In the genomic region with DNA sequence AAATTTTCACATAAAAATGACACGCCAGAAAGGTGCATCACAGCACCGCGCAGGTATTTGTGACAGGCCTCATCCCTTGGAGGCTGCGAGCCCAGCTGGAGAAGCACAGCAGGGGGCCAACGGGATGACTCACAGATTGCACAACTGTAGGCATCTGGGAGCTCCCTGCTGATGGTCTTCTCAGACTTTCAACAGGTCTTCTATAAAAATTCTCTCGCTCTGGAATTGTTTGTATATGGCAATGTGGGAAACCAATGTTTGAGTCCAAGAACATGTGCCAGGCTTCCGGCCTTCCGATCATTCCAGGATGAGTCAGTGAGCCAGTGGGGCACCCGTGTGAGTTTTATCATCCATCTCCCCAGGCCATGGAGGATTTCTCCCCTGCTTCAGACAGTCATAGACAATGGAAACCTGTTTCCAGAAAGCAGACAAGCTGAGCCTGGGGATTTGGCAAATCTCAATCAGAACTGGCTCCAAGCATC, we compare ENCODE assay signal across 10 cellular contexts. TPM values are rescaled to one million over a fixed set of nuclear protein-coding genes. Genes with fewer than 3 reads are reported as not detected.
DNase-seq lines count a peak whose midpoint lies in the region; ATAC-seq and TF ChIP-seq lines count a peak whose summit lies in the region.
"Had no signal": no experiment of that assay in that cellular context is flagged by ENCODE, and none has a peak within 500 bp of the region (broad histone marks: within the 10 kb centered on the region; RNA-seq: fewer than 3 reads in every experiment).

No MANE protein-coding gene starts in this region.

- intact Hi-C loops in IMR-90 (cut with micrococcal nuclease): loop anchor here (2.0 kb wide), 1 partner anchor 78 kb away; a partner anchor contains a TSS

- DNase-seq in COLO668 (lab: John Stamatoyannopoulos, UW; ENCODE audit: unreplicated experiment) (peak; percentile 51), IMR-90 (peak; percentile 97), amniotic epithelial cell (ENCODE audit: low read depth) (peak; percentile 98), kidney tubule cell (ENCODE audit: low spot score) (peak; percentile 40), NCI-H1105 treated with DMSO at 0.1 percent for 48 hours (lab: John Stamatoyannopoulos, UW) (no peak), amniotic stem cell (lab: John Stamatoyannopoulos, UW) (no peak), NCI-H2029 treated with DMSO at 0.1 percent for 48 hours (lab: John Stamatoyannopoulos, UW) (no peak)
- DNase-seq: KG1, naive B cell had no signal

- peaks cover 4% of the 10 kb centered on the region for H3K4me1 ChIP-seq in IMR-90 (ENCODE audit: control insufficient read depth, insufficient read depth, low read length)

- peak overlapping the region; percentile 98 for H2BK120ac ChIP-seq in IMR-90 (ENCODE audit: low read depth, low read length)

- no TSS peak for BruUV-seq in IMR-90 (replicated peaks; lab: Mats Ljungman, UMichigan)

- peaks cover 2% of the 10 kb centered on the region; the same call in 1 of the 2 replicates for H3K9me3 ChIP-seq in IMR-90 (ENCODE audit: control insufficient read depth, insufficient read depth, low read length)

- CTCF ChIA-PET in IMR-90 (lab: Yijun Ruan, JAX): interaction anchor here (0.7 kb wide), 1 partner anchor 222 kb away, joined by 4 read pairs; no protein-coding TSS in a partner anchor

- peak overlapping the region; percentile 95 for H3K4ac ChIP-seq in IMR-90 (ENCODE audit: low read depth, low read length)

- H3K79me1 ChIP-seq in IMR-90 (ENCODE audit: low read depth in 1 of 2, low read length in 2 of 2): no peaks in the 10 kb centered on the region

- WGBS in IMR-90 (ENCODE audit: extremely low coverage in 2 of 2, insufficient read length in 1 of 2), 2 experiments: 0% methylated on average over 2 of the region's 9 CpGs; no CpG with 5 or more reads in 1 of the 2 experiments

- POLR2A ChIA-PET in IMR-90 (lab: Charles Lee; ENCODE audit: unreplicated experiment): no interaction called here

- H2AK5ac ChIP-seq in IMR-90 (ENCODE audit: low read depth, low read length): no peak overlapping the region

- no peaks in the 10 kb centered on the region for H3K27me3 ChIP-seq in IMR-90 (ENCODE audit: control insufficient read depth, insufficient read depth, low read length)

- no peaks in the 10 kb centered on the region for H4K20me1 ChIP-seq in IMR-90 (ENCODE audit: insufficient read depth, low read length)

- H4K8ac ChIP-seq in IMR-90 (ENCODE audit: low read depth in 2 of 2, low read length in 2 of 2): peak overlapping the region; percentile 70 to 92

- H3K23ac ChIP-seq in IMR-90 (ENCODE audit: low read depth, low read length): peak overlapping the region; percentile 81

- H3K18ac ChIP-seq in IMR-90 (ENCODE audit: low read depth, low read length): peak overlapping the region; percentile 72

- dilution Hi-C loops in IMR-90 (cut with HindIII; ENCODE audit: low sequenced_read_pairs, unreplicated experiment): no loop called here

- H2BK15ac ChIP-seq in IMR-90 (ENCODE audit: low read depth, low read length): peak overlapping the region; percentile 39; the same call in 2 of the 3 replicates

- no peak overlapping the region for H3K9ac ChIP-seq in IMR-90 (ENCODE audit: low read depth, low read length)

- no peak overlapping the region for H3K4me2 ChIP-seq in IMR-90 (ENCODE audit: low read depth, low read length)

- in situ Hi-C loops in IMR-90 (cut with MboI; ENCODE audit: low sequenced_read_pairs): no loop called here

- H3K14ac ChIP-seq in IMR-90 (replicated peaks; ENCODE audit: low read depth, low read length): peak overlapping the region; percentile 94

- peak overlapping the region; percentile 96 for H2BK20ac ChIP-seq in IMR-90 (ENCODE audit: low read depth, low read length)

- no peak for TF ChIP-seq POLR2A in IMR-90 (IDR thresholded peaks at IDR 0.05; ENCODE audit: low read depth, low read length)

- peak overlapping the region; percentile 53 for H2AK9ac ChIP-seq in IMR-90 (replicated peaks; ENCODE audit: low read depth, low read length, poor library complexity)

- H3K27ac ChIP-seq in IMR-90 (ENCODE audit: insufficient read depth, low read length): peak overlapping the region; percentile 62

- peaks cover 3% of the 10 kb centered on the region for H3K9me1 ChIP-seq in IMR-90 (ENCODE audit: insufficient read depth, low read length)

- H4K91ac ChIP-seq in IMR-90 (ENCODE audit: insufficient read depth, low read depth, low read length): peak overlapping the region; percentile 85

- no peak for TF ChIP-seq CTCF in IMR-90 (conservative IDR thresholded peaks at IDR 0.05; ENCODE audit: low read depth, low read length)

- peak overlapping the region; percentile 69 for H3K56ac ChIP-seq in IMR-90 (ENCODE audit: extremely low read depth, insufficient read depth, low read length)

- ATAC-seq in IMR-90 (ENCODE audit: low read depth) (peak; percentile 85), GM18867 (IDR thresholded peaks at IDR 0.05; ENCODE audit: unreplicated experiment) (no peak)

- TF ChIP-seq RAD21 in IMR-90 (IDR thresholded peaks at IDR 0.05; ENCODE audit: low read length): 0 out of 2 replicates have a peak, but pooled peaks have one; percentile 1

- H2BK5ac ChIP-seq in IMR-90 (ENCODE audit: low read depth, low read length, poor library complexity, severe bottlenecking): peak overlapping the region; percentile 82

- H2AFZ ChIP-seq in IMR-90 (replicated peaks; ENCODE audit: low read length, poor library complexity): peak overlapping the region; percentile 66

- H3K4me3 ChIP-seq in IMR-90 (ENCODE audit: insufficient read depth, low read depth, low read length): no peak overlapping the region

- peak overlapping the region; percentile 33; the same call in 1 of the 2 replicates for H4K5ac ChIP-seq in IMR-90 (ENCODE audit: low read depth, low read length)

- no peaks in the 10 kb centered on the region for H3K36me3 ChIP-seq in IMR-90 (ENCODE audit: control insufficient read depth, insufficient read depth, low read length)

TF ChIP-seq in IMR-90, 13 proteins besides CTCF, POLR2A, EP300 and RAD21:
- TF ChIP-seq FOS (IDR thresholded peaks at IDR 0.05; ENCODE audit: low read depth, low read length) (peak; percentile 89), CHD1 (IDR thresholded peaks at IDR 0.05; ENCODE audit: low read depth, low read length) (no peak), NFE2L2 (IDR thresholded peaks at IDR 0.05; ENCODE audit: low read depth, low read length) (0 out of 2 replicates have a peak, but pooled peaks have one; percentile 21), CEBPB (IDR thresholded peaks at IDR 0.05; ENCODE audit: low read depth, low read length) (peak; percentile 99), SMC3 (IDR thresholded peaks at IDR 0.05; ENCODE audit: low read depth, low read length) (no peak), BHLHE40 (IDR thresholded peaks at IDR 0.05; ENCODE audit: low read depth, low read length) (peak; percentile 85), MAZ (IDR thresholded peaks at IDR 0.05; ENCODE audit: borderline replicate concordance, low read depth, low read length) (0 out of 2 replicates have a peak, but pooled peaks have one; percentile 43)
- TF ChIP-seq, protein P1, sequence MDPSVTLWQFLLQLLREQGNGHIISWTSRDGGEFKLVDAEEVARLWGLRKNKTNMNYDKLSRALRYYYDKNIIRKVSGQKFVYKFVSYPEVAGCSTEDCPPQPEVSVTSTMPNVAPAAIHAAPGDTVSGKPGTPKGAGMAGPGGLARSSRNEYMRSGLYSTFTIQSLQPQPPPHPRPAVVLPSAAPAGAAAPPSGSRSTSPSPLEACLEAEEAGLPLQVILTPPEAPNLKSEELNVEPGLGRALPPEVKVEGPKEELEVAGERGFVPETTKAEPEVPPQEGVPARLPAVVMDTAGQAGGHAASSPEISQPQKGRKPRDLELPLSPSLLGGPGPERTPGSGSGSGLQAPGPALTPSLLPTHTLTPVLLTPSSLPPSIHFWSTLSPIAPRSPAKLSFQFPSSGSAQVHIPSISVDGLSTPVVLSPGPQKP (IDR thresholded peaks at IDR 0.05; ENCODE audit: borderline replicate concordance, low read depth, low read length): no peak
TF ChIP-seq in IMR-90: peak in this region for 5.

RNA-seq across cellular contexts. Expression of a gene that starts 24.1 kb away (rescaled TPM):
- total RNA-seq in IMR-90 (2012; rRNA removed): 5.2 and 5.8 TPM in 2 replicates
- polyA plus RNA-seq in IMR-90 (2012; rRNA removed): 5.5 and 6.1 TPM in 2 replicates
- polyA plus RNA-seq in IMR-90 (2012; cell fraction: cytosol; rRNA removed): 2.7 and 7.4 TPM in 2 replicates
- 2.3 and 3.4 TPM in 2 replicates for polyA plus RNA-seq in IMR-90 (2012; cell fraction: nucleus; rRNA removed; ENCODE audit: low replicate concordance)

Comparison
In these comparisons a context has a peak if more than half of its experiments do, and no peak if none do; other contexts are left out.
1. DNase-seq: peak in COLO668 (single experiment), IMR-90 (single experiment), amniotic epithelial cell (single experiment) and kidney tubule cell (single experiment); none in NCI-H1105 treated with DMSO at 0.1 percent for 48 hours (single experiment), amniotic stem cell (single experiment) and NCI-H2029 treated with DMSO at 0.1 percent for 48 hours (single experiment).